ENCODE assay signal across 1 cellular context in the genomic region with DNA sequence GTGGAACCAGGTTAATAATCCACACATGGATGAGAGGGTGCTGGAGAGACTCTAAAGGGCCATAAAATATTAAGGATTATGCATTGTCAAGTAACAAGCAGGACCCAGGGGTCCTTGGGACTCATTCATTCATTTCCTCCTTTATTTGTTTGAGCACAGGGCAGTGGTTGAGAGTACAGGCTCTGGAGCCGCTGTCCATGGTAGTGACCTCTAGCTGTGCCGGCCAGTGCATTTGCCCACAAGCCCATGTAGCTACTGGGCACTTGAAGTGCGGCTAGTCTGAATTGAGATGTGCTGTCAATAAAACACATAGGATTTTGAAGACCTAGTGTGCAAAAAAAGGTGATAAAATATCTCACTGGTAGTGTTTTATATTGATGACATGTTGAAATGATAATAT.
A peak's percentile ranks its signal among the peaks of the same experiment; 100 is the strongest.
TF ChIP-seq lines count a peak whose summit lies in the region.

No MANE protein-coding gene starts in this region.

TF ChIP-seq in K562, 482 proteins besides CTCF, POLR2A, EP300 and RAD21 (continued from another document and continues in another):
- TF ChIP-seq, protein P1, sequence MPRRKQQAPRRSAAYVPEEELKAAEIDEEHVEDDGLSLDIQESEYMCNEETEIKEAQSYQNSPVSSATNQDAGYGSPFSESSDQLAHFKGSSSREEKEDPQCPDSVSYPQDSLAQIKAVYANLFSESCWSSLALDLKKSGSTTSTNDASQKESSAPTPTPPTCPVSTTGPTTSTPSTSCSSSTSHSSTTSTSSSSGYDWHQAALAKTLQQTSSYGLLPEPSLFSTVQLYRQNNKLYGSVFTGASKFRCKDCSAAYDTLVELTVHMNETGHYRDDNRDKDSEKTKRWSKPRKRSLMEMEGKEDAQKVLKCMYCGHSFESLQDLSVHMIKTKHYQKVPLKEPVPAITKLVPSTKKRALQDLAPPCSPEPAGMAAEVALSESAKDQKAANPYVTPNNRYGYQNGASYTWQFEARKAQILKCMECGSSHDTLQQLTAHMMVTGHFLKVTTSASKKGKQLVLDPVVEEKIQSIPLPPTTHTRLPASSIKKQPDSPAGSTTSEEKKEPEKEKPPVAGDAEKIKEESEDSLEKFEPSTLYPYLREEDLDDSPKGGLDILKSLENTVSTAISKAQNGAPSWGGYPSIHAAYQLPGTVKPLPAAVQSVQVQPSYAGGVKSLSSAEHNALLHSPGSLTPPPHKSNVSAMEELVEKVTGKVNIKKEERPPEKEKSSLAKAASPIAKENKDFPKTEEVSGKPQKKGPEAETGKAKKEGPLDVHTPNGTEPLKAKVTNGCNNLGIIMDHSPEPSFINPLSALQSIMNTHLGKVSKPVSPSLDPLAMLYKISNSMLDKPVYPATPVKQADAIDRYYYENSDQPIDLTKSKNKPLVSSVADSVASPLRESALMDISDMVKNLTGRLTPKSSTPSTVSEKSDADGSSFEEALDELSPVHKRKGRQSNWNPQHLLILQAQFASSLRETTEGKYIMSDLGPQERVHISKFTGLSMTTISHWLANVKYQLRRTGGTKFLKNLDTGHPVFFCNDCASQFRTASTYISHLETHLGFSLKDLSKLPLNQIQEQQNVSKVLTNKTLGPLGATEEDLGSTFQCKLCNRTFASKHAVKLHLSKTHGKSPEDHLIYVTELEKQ (CRISPR knock-in tag; IDR thresholded peaks at IDR 0.05) = no peak
- TF ChIP-seq HDAC1 (IDR thresholded peaks at IDR 0.05) (no peak), SAFB (IDR thresholded peaks at IDR 0.05; ENCODE audit: borderline replicate concordance, low read depth, low read length) (no peak), PHTF2 (CRISPR knock-in tag; IDR thresholded peaks at IDR 0.05) (no peak), CTBP1 (IDR thresholded peaks at IDR 0.05; ENCODE audit: borderline replicate concordance) (no peak), ZNF644 (tag; IDR thresholded peaks at IDR 0.05; ENCODE audit: low read depth) (no peak), MEF2D (tag; conservative IDR thresholded peaks at IDR 0.05; ENCODE audit: low read depth) (no peak), KDM5B (IDR thresholded peaks at IDR 0.05; ENCODE audit: insufficient replicate concordance, low read depth, low read length) (no peak), DNMT1 (IDR thresholded peaks at IDR 0.05) (no peak), ZNF507 (tag; conservative IDR thresholded peaks at IDR 0.05) (no peak), HNRNPL (IDR thresholded peaks at IDR 0.05; ENCODE audit: low read depth, low read length) (no peak), NCOA6 (IDR thresholded peaks at IDR 0.05) (0 out of 2 replicates have a peak, but pooled peaks have one; percentile 23), MECOM (CRISPR knock-in tag; IDR thresholded peaks at IDR 0.05) (no peak), HDAC6 (IDR thresholded peaks at IDR 0.05; ENCODE audit: low read depth, low read length) (no peak), ZNF551 (CRISPR knock-in tag; IDR thresholded peaks at IDR 0.05) (no peak), PURB (CRISPR knock-in tag; IDR thresholded peaks at IDR 0.05; ENCODE audit: low read depth) (no peak), ZNF696 (CRISPR knock-in tag; conservative IDR thresholded peaks at IDR 0.05) (no peak), MED1 (CRISPR knock-in tag; IDR thresholded peaks at IDR 0.05; ENCODE audit: borderline replicate concordance) (no peak), MTA3 (IDR thresholded peaks at IDR 0.05; ENCODE audit: borderline replicate concordance) (no peak), MAFG (tag; conservative IDR thresholded peaks at IDR 0.05) (no peak), ARID1B (IDR thresholded peaks at IDR 0.05) (no peak), ZSCAN32 (CRISPR knock-in tag; IDR thresholded peaks at IDR 0.05) (no peak), IRF1 (CRISPR knock-in tag; IDR thresholded peaks at IDR 0.05; ENCODE audit: borderline replicate concordance) (no peak), FOXP4 (CRISPR knock-in tag; IDR thresholded peaks at IDR 0.05; ENCODE audit: borderline replicate concordance) (no peak), PTRF (tag; IDR thresholded peaks at IDR 0.05) (no peak), ESRRA (IDR thresholded peaks at IDR 0.05; ENCODE audit: borderline replicate concordance, low read depth) (no peak), BDP1 (IDR thresholded peaks at IDR 0.05; ENCODE audit: insufficient read depth, insufficient read length) (no peak), E2F3 (CRISPR knock-in tag; IDR thresholded peaks at IDR 0.05) (no peak), ZNF77 (CRISPR knock-in tag; IDR thresholded peaks at IDR 0.05) (no peak), BCOR (IDR thresholded peaks at IDR 0.05) (no peak)
- TF ChIP-seq, protein P2, sequence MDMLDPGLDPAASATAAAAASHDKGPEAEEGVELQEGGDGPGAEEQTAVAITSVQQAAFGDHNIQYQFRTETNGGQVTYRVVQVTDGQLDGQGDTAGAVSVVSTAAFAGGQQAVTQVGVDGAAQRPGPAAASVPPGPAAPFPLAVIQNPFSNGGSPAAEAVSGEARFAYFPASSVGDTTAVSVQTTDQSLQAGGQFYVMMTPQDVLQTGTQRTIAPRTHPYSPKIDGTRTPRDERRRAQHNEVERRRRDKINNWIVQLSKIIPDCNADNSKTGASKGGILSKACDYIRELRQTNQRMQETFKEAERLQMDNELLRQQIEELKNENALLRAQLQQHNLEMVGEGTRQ (CRISPR knock-in tag; IDR thresholded peaks at IDR 0.05) = no peak
- TF ChIP-seq, protein P3, sequence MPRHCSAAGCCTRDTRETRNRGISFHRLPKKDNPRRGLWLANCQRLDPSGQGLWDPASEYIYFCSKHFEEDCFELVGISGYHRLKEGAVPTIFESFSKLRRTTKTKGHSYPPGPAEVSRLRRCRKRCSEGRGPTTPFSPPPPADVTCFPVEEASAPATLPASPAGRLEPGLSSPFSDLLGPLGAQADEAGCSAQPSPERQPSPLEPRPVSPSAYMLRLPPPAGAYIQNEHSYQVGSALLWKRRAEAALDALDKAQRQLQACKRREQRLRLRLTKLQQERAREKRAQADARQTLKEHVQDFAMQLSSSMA (CRISPR knock-in tag; IDR thresholded peaks at IDR 0.05) = no peak
- TF ChIP-seq, protein P4, sequence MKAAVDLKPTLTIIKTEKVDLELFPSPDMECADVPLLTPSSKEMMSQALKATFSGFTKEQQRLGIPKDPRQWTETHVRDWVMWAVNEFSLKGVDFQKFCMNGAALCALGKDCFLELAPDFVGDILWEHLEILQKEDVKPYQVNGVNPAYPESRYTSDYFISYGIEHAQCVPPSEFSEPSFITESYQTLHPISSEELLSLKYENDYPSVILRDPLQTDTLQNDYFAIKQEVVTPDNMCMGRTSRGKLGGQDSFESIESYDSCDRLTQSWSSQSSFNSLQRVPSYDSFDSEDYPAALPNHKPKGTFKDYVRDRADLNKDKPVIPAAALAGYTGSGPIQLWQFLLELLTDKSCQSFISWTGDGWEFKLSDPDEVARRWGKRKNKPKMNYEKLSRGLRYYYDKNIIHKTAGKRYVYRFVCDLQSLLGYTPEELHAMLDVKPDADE (conservative IDR thresholded peaks at IDR 0.05; ENCODE audit: control insufficient read depth, low read depth, low read length) = no peak
- TF ChIP-seq, protein P5, sequence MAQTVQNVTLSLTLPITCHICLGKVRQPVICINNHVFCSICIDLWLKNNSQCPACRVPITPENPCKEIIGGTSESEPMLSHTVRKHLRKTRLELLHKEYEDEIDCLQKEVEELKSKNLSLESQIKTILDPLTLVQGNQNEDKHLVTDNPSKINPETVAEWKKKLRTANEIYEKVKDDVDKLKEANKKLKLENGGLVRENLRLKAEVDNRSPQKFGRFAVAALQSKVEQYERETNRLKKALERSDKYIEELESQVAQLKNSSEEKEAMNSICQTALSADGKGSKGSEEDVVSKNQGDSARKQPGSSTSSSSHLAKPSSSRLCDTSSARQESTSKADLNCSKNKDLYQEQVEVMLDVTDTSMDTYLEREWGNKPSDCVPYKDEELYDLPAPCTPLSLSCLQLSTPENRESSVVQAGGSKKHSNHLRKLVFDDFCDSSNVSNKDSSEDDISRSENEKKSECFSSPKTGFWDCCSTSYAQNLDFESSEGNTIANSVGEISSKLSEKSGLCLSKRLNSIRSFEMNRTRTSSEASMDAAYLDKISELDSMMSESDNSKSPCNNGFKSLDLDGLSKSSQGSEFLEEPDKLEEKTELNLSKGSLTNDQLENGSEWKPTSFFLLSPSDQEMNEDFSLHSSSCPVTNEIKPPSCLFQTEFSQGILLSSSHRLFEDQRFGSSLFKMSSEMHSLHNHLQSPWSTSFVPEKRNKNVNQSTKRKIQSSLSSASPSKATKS (CRISPR knock-in tag; IDR thresholded peaks at IDR 0.05) = no peak
- TF ChIP-seq, protein P6, sequence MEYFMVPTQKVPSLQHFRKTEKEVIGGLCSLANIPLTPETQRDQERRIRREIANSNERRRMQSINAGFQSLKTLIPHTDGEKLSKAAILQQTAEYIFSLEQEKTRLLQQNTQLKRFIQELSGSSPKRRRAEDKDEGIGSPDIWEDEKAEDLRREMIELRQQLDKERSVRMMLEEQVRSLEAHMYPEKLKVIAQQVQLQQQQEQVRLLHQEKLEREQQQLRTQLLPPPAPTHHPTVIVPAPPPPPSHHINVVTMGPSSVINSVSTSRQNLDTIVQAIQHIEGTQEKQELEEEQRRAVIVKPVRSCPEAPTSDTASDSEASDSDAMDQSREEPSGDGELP (CRISPR knock-in tag; IDR thresholded peaks at IDR 0.05; ENCODE audit: borderline replicate concordance) = peak; percentile 38; the same call in 1 of the 2 replicates
- TF ChIP-seq, protein P7, sequence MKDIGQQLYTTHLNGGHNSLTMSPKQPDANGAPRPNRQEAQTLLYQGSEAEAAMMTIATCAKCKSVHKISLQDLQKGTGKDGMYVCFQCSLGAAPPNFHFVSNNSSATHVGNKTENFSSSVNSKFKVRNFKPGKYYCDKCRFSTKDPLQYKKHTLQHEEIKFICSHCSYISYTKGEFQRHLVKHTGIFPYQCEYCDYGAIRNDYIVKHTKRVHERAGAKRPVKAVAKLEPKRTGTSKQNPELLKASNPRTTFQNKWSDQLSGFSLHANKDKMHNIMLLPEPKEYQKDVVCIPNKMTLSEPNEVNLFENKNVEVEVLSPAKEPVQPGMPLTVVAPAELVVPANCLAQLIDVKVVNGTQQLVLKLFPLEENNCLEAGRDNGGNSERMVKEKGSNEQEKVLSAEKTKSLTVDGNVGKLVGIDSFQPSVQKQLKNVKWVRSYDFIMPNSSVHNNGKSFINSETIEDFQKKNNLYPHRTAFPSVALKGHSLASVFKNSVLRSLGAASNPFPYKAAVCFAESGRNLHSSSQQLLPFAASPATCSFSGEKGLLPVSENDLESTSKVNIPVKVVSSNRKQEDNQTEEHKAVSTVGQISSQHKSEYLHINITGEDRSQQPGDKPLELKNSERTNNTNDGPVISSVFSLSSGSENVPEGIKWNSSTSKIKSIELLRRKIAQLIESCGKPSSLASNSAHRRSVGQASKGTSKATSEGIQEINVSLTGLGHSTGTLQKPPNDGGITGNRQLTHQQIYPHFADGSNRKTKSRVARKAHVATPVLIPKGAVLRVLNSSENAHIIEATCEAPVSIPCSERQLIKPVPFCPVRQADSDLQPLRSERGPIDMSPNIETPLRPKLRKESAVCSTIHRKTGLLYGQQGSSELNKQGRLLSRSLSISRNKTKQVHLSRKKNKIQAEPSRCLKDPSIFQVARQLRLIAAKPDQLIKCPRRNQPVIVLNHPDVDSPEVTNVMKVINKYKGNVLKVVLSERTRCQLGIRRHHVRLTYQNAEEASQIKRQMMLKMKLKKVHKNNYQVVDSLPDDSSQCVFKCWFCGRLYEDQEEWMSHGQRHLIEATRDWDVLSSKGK (CRISPR knock-in tag; IDR thresholded peaks at IDR 0.05) = no peak
